In the genomic region with DNA sequence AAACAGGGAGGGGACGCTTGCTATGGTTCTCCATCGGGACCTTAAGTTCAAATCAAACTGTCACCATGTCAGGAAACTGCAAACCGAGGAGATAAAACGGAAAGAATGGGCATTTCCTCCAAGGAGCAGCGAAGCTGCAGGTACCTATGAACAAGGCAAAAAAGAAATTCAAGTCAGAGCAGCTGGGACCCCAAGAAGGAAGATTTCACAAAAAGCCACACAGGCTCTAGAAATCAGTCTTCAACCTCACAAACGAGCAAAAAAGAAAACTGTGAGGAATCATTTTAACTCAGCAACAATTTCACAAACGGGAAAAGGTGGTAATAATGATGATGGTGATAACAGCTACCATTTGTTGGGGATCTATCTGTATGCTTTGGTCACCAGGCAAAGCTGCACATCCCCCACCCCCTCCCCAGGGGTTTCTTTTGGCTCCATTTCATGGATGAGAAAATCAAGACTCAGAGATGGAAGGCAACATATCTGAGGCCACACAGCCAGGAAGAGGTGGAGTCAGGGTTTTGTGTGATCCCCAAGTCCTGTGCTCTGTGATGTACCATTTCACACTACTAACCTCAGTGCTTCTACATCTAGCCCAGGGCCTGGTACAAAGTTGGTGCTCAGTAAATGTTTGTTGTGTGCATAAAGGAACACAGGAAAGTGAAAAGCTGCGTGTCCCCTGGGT, we compare ENCODE assay signal across 13 cellular contexts.
A peak's percentile ranks its signal among the peaks of the same experiment; 100 is the strongest.
DNase-seq lines count a peak whose midpoint lies in the region; ATAC-seq and TF ChIP-seq lines count a peak whose summit lies in the region.
"Had no signal": no experiment of that assay in that cellular context is flagged by ENCODE, and none has a peak within 500 bp of the region (broad histone marks: within the 10 kb centered on the region; RNA-seq: fewer than 3 reads in every experiment).

No MANE protein-coding gene starts in this region.

- H3K4me3 Mint-ChIP-seq in T-cell = peak overlapping the region; percentile 28 to 58 (median 28)
- peak overlapping the region; percentile 64 for H3K4me3 Mint-ChIP-seq in central memory CD8-positive, alpha-beta T cell

- H3K27me3 ChIP-seq in spleen (replicated peaks in 1 of 7) = no peaks in the 10 kb centered on the region
- H3K27me3 ChIP-seq: thyroid gland had no signal

- H3K4me1 Mint-ChIP-seq in T-cell = peaks cover 91 to 94% (median 92%) of the 10 kb centered on the region in 3 donors
- peaks cover 84% of the 10 kb centered on the region for H3K4me1 Mint-ChIP-seq in central memory CD8-positive, alpha-beta T cell

- POLR2A ChIA-PET in T-cell (lab: Charles Lee) = no interaction called here

- WGBS in spleen, 5 donors = 18 to 31% (median 26%) methylated on average over 8 of the region's 8 CpGs

- H3K27ac ChIP-seq in spleen = peak overlapping the region in 7 of 8 donors; percentile 43 to 84 (median 66)
- H3K27ac ChIP-seq: parathyroid adenoma, thyroid gland had no signal

- peaks cover 0 to 50% (median 0%) of the 10 kb centered on the region in 6 donors for H3K36me3 ChIP-seq in spleen
- H3K36me3 ChIP-seq: thyroid gland had no signal

- H3K36me3 Mint-ChIP-seq in T-cell = peaks cover 12% of the 10 kb centered on the region
- H3K36me3 Mint-ChIP-seq in central memory CD8-positive, alpha-beta T cell (ENCODE audit: insufficient read depth) = peaks cover 4% of the 10 kb centered on the region

- H3K27ac Mint-ChIP-seq in T-cell = peak overlapping the region; percentile 45 to 72
- peak overlapping the region; percentile 56 for H3K27ac Mint-ChIP-seq in central memory CD8-positive, alpha-beta T cell (ENCODE audit: low read depth)

- H3K9me3 Mint-ChIP-seq in T-cell = no peaks in the 10 kb centered on the region
- no peaks in the 10 kb centered on the region for H3K9me3 Mint-ChIP-seq in central memory CD8-positive, alpha-beta T cell

- peaks cover 83 to 98% (median 96%) of the 10 kb centered on the region in 6 donors for H3K4me1 ChIP-seq in spleen

- DNase-seq in activated CD4-positive, alpha-beta T cell treated with anti-CD3 and anti-CD28 coated beads for 48 hours = peak; percentile 56
- no peak for DNase-seq in activated CD4-positive, alpha-beta T cell treated with anti-CD3 and anti-CD28 coated beads, Interleukin-2, amount 50 U/mL, for 1 hour
- DNase-seq in T-cell (no peak), spleen (no peak), NCI-H748 treated with DMSO at 0.1 percent for 48 hours (lab: John Stamatoyannopoulos, UW) (no peak)
- DNase-seq in central memory CD8-positive, alpha-beta T cell (ENCODE audit: low spot score in 2 of 2) = no peak
- DNase-seq: 8988T, SW 1271, thyroid gland had no signal

- intact Hi-C loops in spleen (cut with DNase I; ENCODE audit: low total_unique reads) = no loop called here

- H3K9me3 ChIP-seq in spleen = no peaks in the 10 kb centered on the region
- H3K9me3 ChIP-seq: thyroid gland had no signal

- TF ChIP-seq POLR2A in spleen (IDR thresholded peaks at IDR 0.05) = no peak

- no peak for TF ChIP-seq CTCF in spleen (IDR thresholded peaks at IDR 0.05 in 8 of 11, conservative IDR thresholded peaks at IDR 0.05 in 3 of 11)

- H3K4me3 ChIP-seq in spleen = no peak overlapping the region
- H3K4me3 ChIP-seq: lung, thyroid gland had no signal

- CTCF ChIA-PET in T-cell (lab: Charles Lee) = interaction anchor here in 1 of 2 donors (0.6 kb wide), 1 partner anchor 246 kb away, joined by 3 read pairs; no protein-coding TSS in a partner anchor

- H3K27me3 Mint-ChIP-seq in T-cell = no peaks in the 10 kb centered on the region
- H3K27me3 Mint-ChIP-seq in central memory CD8-positive, alpha-beta T cell = no peaks in the 10 kb centered on the region

- ATAC-seq in T-cell (replicated peaks in 1 of 4) (no peak), esophagus mucosa (no peak), HG03108 (IDR thresholded peaks at IDR 0.05; ENCODE audit: unreplicated experiment) (no peak)
- peak; percentile 55 for ATAC-seq in central memory CD8-positive, alpha-beta T cell (replicated peaks; ENCODE audit: extremely low read depth, poor library complexity, severe bottlenecking)
